Comparison of ENCODE assay signal across 21 cellular contexts in the genomic region with DNA sequence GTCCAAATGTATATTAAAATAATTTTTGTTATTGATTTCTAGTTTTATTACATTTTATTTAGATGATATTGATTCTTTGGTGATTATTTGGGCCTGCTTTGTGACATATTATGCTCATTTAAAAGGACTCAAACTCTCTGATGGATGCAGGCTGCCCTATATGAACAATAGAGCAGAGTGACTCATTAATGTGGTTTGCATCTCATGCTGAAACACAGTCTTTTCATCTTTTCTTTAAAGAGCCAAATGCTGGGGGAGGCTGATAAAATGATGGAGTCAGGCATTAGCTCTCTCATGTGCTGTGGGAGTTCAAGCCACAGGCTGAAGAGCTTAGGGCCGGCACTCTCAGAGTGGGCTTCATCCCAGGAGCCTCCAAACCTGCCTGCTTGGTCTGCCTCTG. TPM values are rescaled to one million over a fixed set of nuclear protein-coding genes. Genes with fewer than 3 reads are reported as not detected.
DNase-seq lines count a peak whose midpoint lies in the region; ATAC-seq, FAIRE-seq and TF ChIP-seq lines count a peak whose summit lies in the region.
"Had no signal": no experiment of that assay in that cellular context is flagged by ENCODE, and none has a peak within 500 bp of the region (broad histone marks: within the 10 kb centered on the region; RNA-seq: fewer than 3 reads in every experiment).

No MANE protein-coding gene starts in this region.

- in situ Hi-C loops in GM12878 (cut with MboI): no loop called here

- RAD21 ChIA-PET in GM12878 (lab: Charles Lee; ENCODE audit: unreplicated experiment): interaction anchor here (0.8 to 7.2 kb wide), 6 partner anchors 23 to 77 kb away, joined by 3 to 158 read pairs (median 4); no protein-coding TSS in a partner anchor

- no peak for TF ChIP-seq EP300 in GM12878 (IDR thresholded peaks at IDR 0.05; ENCODE audit: borderline replicate concordance in 1 of 2, control insufficient read depth in 1 of 2, low read depth in 2 of 2, low read length in 2 of 2)

- TF ChIP-seq CTCF in GM12878 (IDR thresholded peaks at IDR 0.05 in 2 of 3, conservative IDR thresholded peaks at IDR 0.05 in 1 of 3; ENCODE audit: control insufficient read depth in 2 of 3, extremely low read depth in 1 of 3, insufficient read depth in 1 of 3, low read depth in 3 of 3, low read length in 3 of 3): no peak
- TF ChIP-seq CTCF in nephron progenitor cell (IDR thresholded peaks at IDR 0.05): no peak

- H3K27me3 ChIP-seq in GM12878 (replicated peaks in 1 of 2; ENCODE audit: control insufficient read depth in 2 of 2, insufficient read depth in 2 of 2, low read length in 1 of 2): no peaks in the 10 kb centered on the region
- H3K27me3 ChIP-seq: right atrium auricular region had no signal

- no peak for TF ChIP-seq POLR2A in GM12878 (IDR thresholded peaks at IDR 0.05; ENCODE audit: low read depth, low read length)

- H3K36me3 Mint-ChIP-seq in nephron progenitor cell (ENCODE audit: low read depth): no peaks in the 10 kb centered on the region
- H3K36me3 Mint-ChIP-seq: type B pancreatic cell had no signal

- no peaks in the 10 kb centered on the region for H3K9me3 Mint-ChIP-seq in nephron progenitor cell
- H3K9me3 Mint-ChIP-seq: activated T-cell treated with anti-CD3 and anti-CD28 coated beads, Interleukin-2, amount 50 U/mL, for 24 hours; IgD-negative memory B cell had no signal

- POLR2A ChIA-PET in GM12878 (lab: Charles Lee): interaction anchor here (1.0 to 10.4 kb wide), 2 partner anchors 13 to 24 kb away, joined by 3 to 103 read pairs; no protein-coding TSS in a partner anchor

- H3K4me1 ChIP-seq in GM12878 (ENCODE audit: control insufficient read depth, insufficient read depth, low read length): peaks cover 22% of the 10 kb centered on the region

- FAIRE-seq in GM12878 (lab: Jason Lieb, UNC): no peak

- H3K27me3 Mint-ChIP-seq in nephron progenitor cell (ENCODE audit: low read depth, poor library complexity): peaks cover 1% of the 10 kb centered on the region
- H3K27me3 Mint-ChIP-seq: IgD-negative memory B cell, type B pancreatic cell had no signal

- DNase-seq in GM03348 (ENCODE audit: low spot score) (peak; percentile 59), M059J (ENCODE audit: low read depth) (peak; percentile 59), GM12878 (ENCODE audit: low read depth, low spot score) (no peak), kidney tubule cell (ENCODE audit: low spot score) (peak; percentile 16), nephron progenitor cell (no peak), NK-92 (lab: John Stamatoyannopoulos, UW; ENCODE audit: unreplicated experiment) (no peak), UCSD-AML1 (lab: John Stamatoyannopoulos, UW; ENCODE audit: unreplicated experiment) (no peak), ureter (ENCODE audit: low spot score) (no peak)
- DNase-seq: activated CD4-positive, alpha-beta T cell treated with anti-CD3 and anti-CD28 coated beads for 1 hour; activated T-cell treated with anti-CD3 and anti-CD28 coated beads, Interleukin-2, amount 50 U/mL, for 24 hours; anterior cingulate cortex; C1 segment of cervical spinal cord; DMS79 treated with DMSO at 0.1 percent for 48 hours; NCI-H1436; NCI-H510A had no signal

- TF ChIP-seq RAD21 in GM12878 (IDR thresholded peaks at IDR 0.05; ENCODE audit: insufficient read depth, low read depth, low read length): no peak

- H3K27ac Mint-ChIP-seq in nephron progenitor cell: no peak overlapping the region
- H3K27ac Mint-ChIP-seq: activated T-cell treated with anti-CD3 and anti-CD28 coated beads, Interleukin-2, amount 50 U/mL, for 24 hours; IgD-negative memory B cell; type B pancreatic cell had no signal

- no peaks in the 10 kb centered on the region for H4K20me1 ChIP-seq in GM12878 (ENCODE audit: control insufficient read depth, insufficient read depth)

- SMC1A ChIA-PET in GM12878 (lab: Charles Lee; ENCODE audit: uncharacterized antibody, unreplicated experiment): interaction anchor here (0.6 to 7.6 kb wide), 10 partner anchors 9 to 488 kb away, joined by 3 to 329 read pairs (median 11); a partner anchor contains a TSS

- no peak overlapping the region for H3K9ac ChIP-seq in GM12878 (ENCODE audit: control insufficient read depth, insufficient read depth, low read length)

- no peak overlapping the region for H3K4me3 Mint-ChIP-seq in nephron progenitor cell
- H3K4me3 Mint-ChIP-seq: activated T-cell treated with anti-CD3 and anti-CD28 coated beads, Interleukin-2, amount 50 U/mL, for 24 hours; IgD-negative memory B cell; neural crest cell; type B pancreatic cell had no signal

- no peak overlapping the region for H3K4me3 ChIP-seq in GM12878
- H3K4me3 ChIP-seq: right atrium auricular region had no signal

- no peaks in the 10 kb centered on the region for H3K9me3 ChIP-seq in GM12878 (replicated peaks; ENCODE audit: control insufficient read depth, insufficient read depth, low read length)
- H3K9me3 ChIP-seq: right atrium auricular region had no signal

- CTCF ChIA-PET in GM12878 (lab: Yijun Ruan, JAX): interaction anchor here (1.0 to 9.5 kb wide), 5 partner anchors 23 to 364 kb away, joined by 3 to 296 read pairs (median 3); a partner anchor contains a TSS

- no peak overlapping the region for H2AFZ ChIP-seq in GM12878 (ENCODE audit: control insufficient read depth, low read depth, low read length)

- no TSS peak for BruUV-seq in GM12878 (replicated peaks; lab: Mats Ljungman, UMichigan)

- H3K79me2 ChIP-seq in GM12878 (ENCODE audit: control insufficient read depth, insufficient read depth, low read length): peaks cover 12% of the 10 kb centered on the region

- ATAC-seq in GM12878: no peak

- H3K4me2 ChIP-seq in GM12878 (ENCODE audit: control insufficient read depth, insufficient read depth): no peak overlapping the region

- peaks cover 18% of the 10 kb centered on the region for H3K4me1 Mint-ChIP-seq in nephron progenitor cell

- no peak overlapping the region for H3K27ac ChIP-seq in GM12878 (ENCODE audit: control insufficient read depth, insufficient read depth)
- H3K27ac ChIP-seq: right atrium auricular region had no signal

- peaks cover 0 to 3% of the 10 kb centered on the region in 2 experiments; a peak in 1 of 4 replicates for H3K36me3 ChIP-seq in GM12878 (ENCODE audit: control insufficient read depth in 2 of 2, insufficient read depth in 2 of 2, low read length in 1 of 2)
- H3K36me3 ChIP-seq: right atrium auricular region had no signal

- intact Hi-C loops in GM12878 (cut with micrococcal nuclease; ENCODE audit: unreplicated experiment): no loop called here

- WGBS in GM12878 (ENCODE audit: insufficient coverage, insufficient replicate concordance, low lambda C conversion rate, missing lambda C conversion rate): 100% methylated on average over 1 of the region's 1 CpG

RNA-seq across cellular contexts. Expression of a gene that starts 7.2 kb away (rescaled TPM):
- not detected in 2 replicates for total RNA-seq in M059J (2014; rRNA removed; shearing (Covaris generic))
- total RNA-seq in GM12878 (2013; cell fraction: nucleolus; rRNA removed): 43.4 and 53.6 TPM in 2 replicates
- 5.9 and 6.5 TPM in 2 replicates for total RNA-seq in GM12878 (2014; rRNA removed)
- 4.7 TPM in 2 replicates for total RNA-seq in GM12878 (2014; rRNA removed; fragmentation: Illumina TruSeq; extraction: Trizol)
- 3.8 and 4.4 TPM in 2 replicates for total RNA-seq in GM12878 (2021)
- polyA plus RNA-seq in GM12878 (2011; ENCODE audit: low read depth): 7.9 TPM
- polyA plus RNA-seq in GM12878 (2011; rRNA removed): 106 TPM in 2 replicates
- polyA plus RNA-seq in GM12878 (2011; cell fraction: cytosol; rRNA removed): 92.1 and 100 TPM in 2 replicates
- 48.6 and 73.6 TPM in 2 replicates for polyA plus RNA-seq in GM12878 (2011; cell fraction: nucleus; rRNA removed)
- 8.0 and 10.1 TPM in 2 replicates for polyA plus RNA-seq in GM12878 (2012)
- polyA plus RNA-seq in GM12878 (2014; fragmentation: Illumina TruSeq; extraction: Trizol): 4.9 and 6.7 TPM in 2 replicates
- 1 to 10 TPM; 2.9 to 3.5 TPM for polyA plus RNA-seq in GM12878 (2014; fragmentation: Nextera tagmentation; extraction: Ambion mirVana)
- polyA plus RNA-seq in GM12878 (2014; rRNA removed): 3.1 and 3.9 TPM in 2 replicates
- polyA plus RNA-seq in GM12878 (2016; fragmentation: Nextera tagmentation; extraction: Ambion mirVana): 1 to 10 TPM; 5.3 to 7.2 TPM
- 103 and 152 TPM in 2 replicates for polyA minus RNA-seq in GM12878 (2011; rRNA and poly(A)+ RNA removed)
- 28.3 and 32.7 TPM in 2 replicates for polyA minus RNA-seq in GM12878 (2011; cell fraction: cytosol; rRNA and poly(A)+ RNA removed)
- 68.2 and 98.7 TPM in 2 replicates for polyA minus RNA-seq in GM12878 (2011; cell fraction: nucleus; rRNA and poly(A)+ RNA removed)
- 1.6 TPM for total RNA-seq in ureter
- total RNA-seq: fibroblast of villous mesenchyme, neural crest cell, OCI-LY7 had no signal
- polyA plus RNA-seq: IgD-negative memory B cell had no signal

RNA-seq across cellular contexts. Expression of a gene that starts 25.6 kb away (rescaled TPM):
- total RNA-seq in M059J (2014; rRNA removed; shearing (Covaris generic)): 1.0 and 1.1 TPM in 2 replicates
- 31.0 and 32.4 TPM in 2 replicates for total RNA-seq in GM12878 (2013; cell fraction: nucleolus; rRNA removed)
- total RNA-seq in GM12878 (2014; rRNA removed) (15.4 and 17.2 TPM in 2 replicates), GM12878 (2014; rRNA removed; fragmentation: Illumina TruSeq; extraction: Trizol) (12.2 and 13.2 TPM in 2 replicates), GM12878 (2021) (24.9 and 26.0 TPM in 2 replicates), ureter (8.6 TPM)
- 11.1 TPM for polyA plus RNA-seq in GM12878 (2011; ENCODE audit: low read depth)
- polyA plus RNA-seq in GM12878 (2011; rRNA removed) (32.6 and 33.1 TPM in 2 replicates), GM12878 (2014; fragmentation: Illumina TruSeq; extraction: Trizol) (24.5 and 25.8 TPM in 2 replicates), GM12878 (2014; fragmentation: Nextera tagmentation; extraction: Ambion mirVana) (1 to 10 TPM; 2.3 to 3.7 TPM), GM12878 (2014; rRNA removed) (16.5 and 19.1 TPM in 2 replicates), GM12878 (2016; fragmentation: Nextera tagmentation; extraction: Ambion mirVana) (10 to 100 TPM; 19.0 to 22.0 TPM)
- 23.1 and 27.0 TPM in 2 replicates for polyA plus RNA-seq in GM12878 (2011; cell fraction: cytosol; rRNA removed)
- 18.0 and 19.9 TPM in 2 replicates for polyA plus RNA-seq in GM12878 (2011; cell fraction: nucleus; rRNA removed)
- polyA plus RNA-seq in GM12878 (2012): 13.2 and 20.2 TPM in 2 replicates
- 31.7 and 36.9 TPM in 2 replicates for polyA minus RNA-seq in GM12878 (2011; rRNA and poly(A)+ RNA removed)
- polyA minus RNA-seq in GM12878 (2011; cell fraction: cytosol; rRNA and poly(A)+ RNA removed): 10.2 and 11.2 TPM in 2 replicates
- 12.1 and 16.2 TPM in 2 replicates for polyA minus RNA-seq in GM12878 (2011; cell fraction: nucleus; rRNA and poly(A)+ RNA removed)
- total RNA-seq: OCI-LY7 had no signal

RNA-seq across cellular contexts. Expression of a gene that starts 45.5 kb away (rescaled TPM):
- total RNA-seq in M059J (2014; rRNA removed; shearing (Covaris generic)): not detected in 2 replicates
- total RNA-seq in GM12878 (2013; cell fraction: nucleolus; rRNA removed): 691 and 699 TPM in 2 replicates
- total RNA-seq in GM12878 (2014; rRNA removed) (68.7 and 83.3 TPM in 2 replicates), GM12878 (2014; rRNA removed; fragmentation: Illumina TruSeq; extraction: Trizol) (64.3 and 70.2 TPM in 2 replicates), GM12878 (2021) (51.8 and 54.4 TPM in 2 replicates), ureter (0.26 TPM)
- polyA plus RNA-seq in GM12878 (2011; ENCODE audit: low read depth): 39.5 TPM
- polyA plus RNA-seq in GM12878 (2011; rRNA removed) (137 and 157 TPM in 2 replicates), GM12878 (2014; fragmentation: Illumina TruSeq; extraction: Trizol) (61.8 and 81.6 TPM in 2 replicates), GM12878 (2014; fragmentation: Nextera tagmentation; extraction: Ambion mirVana) (10 to 100 TPM; 42.5 to 54.1 TPM), GM12878 (2014; rRNA removed) (60.9 and 68.5 TPM in 2 replicates), GM12878 (2016; fragmentation: Nextera tagmentation; extraction: Ambion mirVana) (10 to 100 TPM; 41.4 to 44.5 TPM)
- 93.0 and 95.1 TPM in 2 replicates for polyA plus RNA-seq in GM12878 (2011; cell fraction: cytosol; rRNA removed)
- polyA plus RNA-seq in GM12878 (2011; cell fraction: nucleus; rRNA removed): 106 and 129 TPM in 2 replicates
- polyA plus RNA-seq in GM12878 (2012): 27.9 and 44.5 TPM in 2 replicates
- 272 and 299 TPM in 2 replicates for polyA minus RNA-seq in GM12878 (2011; rRNA and poly(A)+ RNA removed)
- 39.7 and 42.1 TPM in 2 replicates for polyA minus RNA-seq in GM12878 (2011; cell fraction: cytosol; rRNA and poly(A)+ RNA removed)
- polyA minus RNA-seq in GM12878 (2011; cell fraction: nucleus; rRNA and poly(A)+ RNA removed): 126 and 140 TPM in 2 replicates
- total RNA-seq: fibroblast of villous mesenchyme, neural crest cell, OCI-LY7 had no signal

RNA-seq across cellular contexts. Expression of a gene that starts 55.5 kb away (rescaled TPM):
- total RNA-seq in M059J (2014; rRNA removed; shearing (Covaris generic)): 0.12 TPM in 1 of 2 replicates, not detected in the other
- total RNA-seq in GM12878 (2013; cell fraction: nucleolus; rRNA removed): 18.9 and 20.7 TPM in 2 replicates
- total RNA-seq in GM12878 (2014; rRNA removed) (3.4 and 3.9 TPM in 2 replicates), GM12878 (2014; rRNA removed; fragmentation: Illumina TruSeq; extraction: Trizol) (2.7 and 7.5 TPM in 2 replicates), GM12878 (2021) (3.5 and 3.9 TPM in 2 replicates), ureter (13.9 TPM)
- polyA plus RNA-seq in GM12878 (2011; ENCODE audit: low read depth): 2.5 TPM
- polyA plus RNA-seq in GM12878 (2011; rRNA removed) (8.6 and 12.7 TPM in 2 replicates), GM12878 (2014; fragmentation: Illumina TruSeq; extraction: Trizol) (2.6 and 3.6 TPM in 2 replicates), GM12878 (2014; fragmentation: Nextera tagmentation; extraction: Ambion mirVana) (1 to 10 TPM; 3.5 to 5.3 TPM), GM12878 (2014; rRNA removed) (3.8 and 6.1 TPM in 2 replicates), GM12878 (2016; fragmentation: Nextera tagmentation; extraction: Ambion mirVana) (1 to 10 TPM; 1.8 to 4.0 TPM)
- 9.5 and 9.8 TPM in 2 replicates for polyA plus RNA-seq in GM12878 (2011; cell fraction: cytosol; rRNA removed)
- 41.3 and 48.9 TPM in 2 replicates for polyA plus RNA-seq in GM12878 (2011; cell fraction: nucleus; rRNA removed)
- 3.0 and 4.2 TPM in 2 replicates for polyA plus RNA-seq in GM12878 (2012)
- polyA minus RNA-seq in GM12878 (2011; rRNA and poly(A)+ RNA removed): 12.9 and 16.1 TPM in 2 replicates
- 0.83 and 0.94 TPM in 2 replicates for polyA minus RNA-seq in GM12878 (2011; cell fraction: cytosol; rRNA and poly(A)+ RNA removed)
- 10.8 and 19.9 TPM in 2 replicates for polyA minus RNA-seq in GM12878 (2011; cell fraction: nucleus; rRNA and poly(A)+ RNA removed)

Comparison
In these comparisons a context has a peak if more than half of its experiments do, and no peak if none do; other contexts are left out.
1. DNase-seq: peak in GM03348 (single experiment), M059J (single experiment) and kidney tubule cell (single experiment); none in GM12878 (single experiment), nephron progenitor cell (single experiment), NK-92 (single experiment), UCSD-AML1 (single experiment) and ureter (single experiment).
2. RNA of a gene that starts 45.5 kb away (total RNA-seq): 51.8 to 699 TPM in GM12878; 0.26 TPM in ureter (single experiment) and not detected in M059J; every median in the first group is over 10 times any median in the second.